15 cellular contexts compared by ENCODE assay signal in genomic region chr4:175998782-175999181, GRCh38.
A peak's percentile ranks its signal among the peaks of the same experiment; 100 is the strongest.
DNase-seq lines count a peak whose midpoint lies in the region; TF ChIP-seq lines count a peak whose summit lies in the region.
"Had no signal": no experiment of that assay in that cellular context is flagged by ENCODE, and none has a peak within 500 bp of the region (broad histone marks: within the 10 kb centered on the region; RNA-seq: fewer than 3 reads in every experiment).

No MANE protein-coding gene starts in this region.

- no peak overlapping the region for H3K4me2 ChIP-seq in neural progenitor cell

- H3K9me3 Mint-ChIP-seq in neural progenitor cell (peaks cover 3% of the 10 kb centered on the region), chondrocyte (ENCODE audit: low read depth) (no peaks in the 10 kb centered on the region)
- H3K9me3 Mint-ChIP-seq: activated T-helper 2 cell treated with anti-CD3 and anti-CD28 coated beads, Interferon-gamma antibody, Interleukin-2, Interleukin-4, amounts not matched to agents 10 μg/mL and 5 μg/mL and 100 μg/mL, durations not matched to agents 14 hours and 24 hours and 36 hours; IgD-negative memory B cell had no signal

- H3K9ac ChIP-seq in neural progenitor cell: no peak overlapping the region

- H3K79me2 ChIP-seq in neural progenitor cell (ENCODE audit: low read depth): no peaks in the 10 kb centered on the region

- DNase-seq in H7 (peak; percentile 28), NCI-H69 (lab: John Stamatoyannopoulos, UW) (peak; percentile 26), dorsolateral prefrontal cortex (no peak), neural progenitor cell (ENCODE audit: low spot score) (peak; percentile 28), chondrocyte (ENCODE audit: low spot score) (no peak)
- no peak for DNase-seq in activated CD8-positive, alpha-beta memory T cell treated with anti-CD3 and anti-CD28 coated beads, Interleukin-2, amount 50 U/mL, for 48 hours
- no peak for DNase-seq in stimulated activated CD4-positive, alpha-beta T cell treated with anti-CD3 and anti-CD28 coated beads, Interleukin-4, amount 100 ng/mL, for 1 hour
- DNase-seq: anterior cingulate cortex; NCI-H1105 treated with DMSO at 0.1 percent for 48 hours; stimulated activated CD4-positive, alpha-beta T cell treated with anti-CD3 and anti-CD28 coated beads, Interleukin-2, amount 100 ng/mL, for 48 hours; transverse colon had no signal

- H3K36me3 Mint-ChIP-seq in neural progenitor cell (peaks cover 8% of the 10 kb centered on the region), chondrocyte (ENCODE audit: low read depth) (no peaks in the 10 kb centered on the region)
- H3K36me3 Mint-ChIP-seq: IgD-negative memory B cell had no signal

- H3F3A ChIP-seq in neural progenitor cell (ENCODE audit: low read depth): no peaks in the 10 kb centered on the region

- H3K27me3 ChIP-seq in H7 (ENCODE audit: control insufficient read depth, insufficient read depth, low read length): peaks cover 16% of the 10 kb centered on the region
- peaks cover 0 to 2% (median 0%) of the 10 kb centered on the region in 45 donors for H3K27me3 ChIP-seq in dorsolateral prefrontal cortex
- H3K27me3 ChIP-seq in neural progenitor cell: peaks cover 39% of the 10 kb centered on the region

- no peaks in the 10 kb centered on the region for H3K36me3 ChIP-seq in H7 (replicated peaks; ENCODE audit: control insufficient read depth, insufficient read depth, low read length)
- H3K36me3 ChIP-seq in neural progenitor cell: no peaks in the 10 kb centered on the region
- H3K36me3 ChIP-seq: neutrophil, transverse colon had no signal

- intact Hi-C loops in dorsolateral prefrontal cortex (cut with DNase I): no loop called here

- H3K27me3 Mint-ChIP-seq in neural progenitor cell (ENCODE audit: insufficient read depth, low read depth) (peaks cover 4% of the 10 kb centered on the region), chondrocyte (ENCODE audit: low read depth) (peaks cover 66% of the 10 kb centered on the region)

- H3K4me3 ChIP-seq in H7 (ENCODE audit: insufficient read depth, low read depth, low read length): no peak overlapping the region
- peak overlapping the region in 38 of 59 donors; percentile 0 to 84 (median 73) for H3K4me3 ChIP-seq in dorsolateral prefrontal cortex
- no peak overlapping the region for H3K4me3 ChIP-seq in neural progenitor cell
- H3K4me3 ChIP-seq: transverse colon had no signal

- peaks cover 8% of the 10 kb centered on the region for H3K4me1 ChIP-seq in neural progenitor cell

- H3K9me3 ChIP-seq in neural progenitor cell (ENCODE audit: low read depth): no peaks in the 10 kb centered on the region
- H3K9me3 ChIP-seq: neutrophil, transverse colon had no signal

- peaks cover 25% of the 10 kb centered on the region for H3K4me1 Mint-ChIP-seq in neural progenitor cell
- peaks cover 17% of the 10 kb centered on the region for H3K4me1 Mint-ChIP-seq in chondrocyte (ENCODE audit: low read depth)

- H3K4me3 Mint-ChIP-seq in neural progenitor cell (no peak overlapping the region), chondrocyte (ENCODE audit: unreplicated experiment) (no peak overlapping the region)
- H3K4me3 Mint-ChIP-seq: B cell had no signal

- H3K27ac ChIP-seq in dorsolateral prefrontal cortex (peak overlapping the region in 23 of 59 donors; percentile 3 to 90 (median 77)), neural progenitor cell (no peak overlapping the region)
- H3K27ac ChIP-seq: neutrophil had no signal

- no peak overlapping the region for H2AFZ ChIP-seq in neural progenitor cell (replicated peaks)

- TF ChIP-seq CTCF in dorsolateral prefrontal cortex (IDR thresholded peaks at IDR 0.05 in 54 of 56, conservative IDR thresholded peaks at IDR 0.05 in 2 of 56; ENCODE audit: low read depth in 1 of 56, partially characterized antibody in 56 of 56) (no peak), neural progenitor cell (IDR thresholded peaks at IDR 0.05) (no peak), chondrocyte (IDR thresholded peaks at IDR 0.05) (no peak)

- H4K20me1 ChIP-seq in neural progenitor cell (ENCODE audit: low read depth): no peaks in the 10 kb centered on the region

- H3K27ac Mint-ChIP-seq in neural progenitor cell: no peak overlapping the region
- no peak overlapping the region for H3K27ac Mint-ChIP-seq in chondrocyte (ENCODE audit: unreplicated experiment)
- H3K27ac Mint-ChIP-seq: activated T-helper 2 cell treated with anti-CD3 and anti-CD28 coated beads, Interferon-gamma antibody, Interleukin-2, Interleukin-4, amounts not matched to agents 10 μg/mL and 5 μg/mL and 100 μg/mL, durations not matched to agents 14 hours and 24 hours and 36 hours; B cell; IgD-negative memory B cell had no signal

Comparison
In these comparisons a context has a peak if more than half of its experiments do, and no peak if none do; other contexts are left out.
1. DNase-seq: peak in H7 (single experiment), NCI-H69 (single experiment) and neural progenitor cell (single experiment); none in dorsolateral prefrontal cortex (0 of 10), chondrocyte (single experiment), activated CD8-positive, alpha-beta memory T cell treated with anti-CD3 and anti-CD28 coated beads, Interleukin-2, amount 50 U/mL, for 48 hours (single experiment) and stimulated activated CD4-positive, alpha-beta T cell treated with anti-CD3 and anti-CD28 coated beads, Interleukin-4, amount 100 ng/mL, for 1 hour (single experiment).
2. H3K4me3 ChIP-seq: peak in dorsolateral prefrontal cortex (38 of 59); none in H7 (single experiment) and neural progenitor cell (single experiment).